Comparison of ENCODE assay signal across 13 cellular contexts in the genomic region with DNA sequence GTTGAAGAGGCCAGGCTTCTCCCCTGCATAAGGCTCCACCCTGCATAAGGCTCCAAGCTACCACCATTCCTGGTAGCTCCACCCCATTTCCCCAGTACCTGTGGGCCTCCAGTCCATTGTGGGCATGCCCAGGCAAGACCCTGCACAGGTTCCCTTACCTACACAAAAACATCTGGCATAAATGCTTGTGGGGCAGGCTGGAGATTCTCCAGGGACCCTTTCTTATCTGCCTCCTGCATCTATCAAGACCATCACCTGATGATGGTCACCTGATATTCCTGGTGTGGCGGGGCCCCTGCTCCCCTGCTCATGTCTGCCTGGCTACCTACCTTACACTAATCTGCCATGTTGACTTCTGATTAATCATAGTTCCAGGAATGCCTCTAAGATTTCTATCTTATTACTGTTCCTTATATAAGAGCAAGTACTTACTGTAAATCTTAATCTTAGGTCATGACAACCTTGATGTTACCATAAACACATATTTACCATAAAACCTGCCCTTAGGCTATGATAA. TPM values are rescaled to one million over a fixed set of nuclear protein-coding genes. Genes with fewer than 3 reads are reported as not detected.
DNase-seq lines count a peak whose midpoint lies in the region; ATAC-seq and TF ChIP-seq lines count a peak whose summit lies in the region.
"Had no signal": no experiment of that assay in that cellular context is flagged by ENCODE, and none has a peak within 500 bp of the region (broad histone marks: within the 10 kb centered on the region; RNA-seq: fewer than 3 reads in every experiment).

No MANE protein-coding gene starts in this region.

- H3K27ac ChIP-seq in GM23338 (ENCODE audit: low read depth) (peak overlapping the region; percentile 86), testis (no peak overlapping the region)
- H3K27ac ChIP-seq in naive thymus-derived CD4-positive, alpha-beta T cell (ENCODE audit: low read depth, low read length), result peak overlapping the region; percentile 47

- CTCF ChIA-PET in naive thymus-derived CD4-positive, alpha-beta T cell (lab: Charles Lee), result interaction anchor here (0.6 to 0.8 kb wide), 2 partner anchors 15 to 31 kb away, joined by 3 to 4 read pairs; no protein-coding TSS in a partner anchor

- H3K9me3 Mint-ChIP-seq in GM23338, result peaks cover 81% of the 10 kb centered on the region
- H3K9me3 Mint-ChIP-seq in activated T-helper 17 cell treated with anti-CD3 and anti-CD28 coated beads, Interleukin-2, amount 50 U/mL, for 72 hours, result no peaks in the 10 kb centered on the region
- peaks cover 0 to 17% (median 0%) of the 10 kb centered on the region in 11 donors for H3K9me3 Mint-ChIP-seq in naive thymus-derived CD4-positive, alpha-beta T cell

- no peak overlapping the region for H2AFZ ChIP-seq in GM23338

- peak overlapping the region; percentile 95; the same call in 1 of the 2 replicates for H3K27ac Mint-ChIP-seq in GM23338
- peak overlapping the region; percentile 56 for H3K27ac Mint-ChIP-seq in activated T-helper 17 cell treated with anti-CD3 and anti-CD28 coated beads, Interleukin-2, amount 50 U/mL, for 72 hours
- peak overlapping the region; percentile 60 to 96 (median 86) for H3K27ac Mint-ChIP-seq in naive thymus-derived CD4-positive, alpha-beta T cell

- H3K36me3 Mint-ChIP-seq in GM23338 (ENCODE audit: low read depth), result peaks cover 67% of the 10 kb centered on the region
- peaks cover 96% of the 10 kb centered on the region for H3K36me3 Mint-ChIP-seq in activated T-helper 17 cell treated with anti-CD3 and anti-CD28 coated beads, Interleukin-2, amount 50 U/mL, for 72 hours (ENCODE audit: low read depth)
- H3K36me3 Mint-ChIP-seq in naive thymus-derived CD4-positive, alpha-beta T cell, result peaks cover 18 to 85% (median 59%) of the 10 kb centered on the region in 5 donors

- H3K79me2 ChIP-seq in GM23338 (replicated peaks; ENCODE audit: insufficient read depth), result no peaks in the 10 kb centered on the region

- TF ChIP-seq CTCF in GM23338 (conservative IDR thresholded peaks at IDR 0.05; ENCODE audit: low read depth in 2 of 2) (no peak), omental fat pad (IDR thresholded peaks at IDR 0.05) (no peak), testis (IDR thresholded peaks at IDR 0.05) (no peak)

- intact Hi-C loops in naive thymus-derived CD4-positive, alpha-beta T cell (cut with micrococcal nuclease), result no loop called here
- intact Hi-C loops in testis (cut with DNase I; ENCODE audit: low total_unique reads), result no loop called here

- no peak overlapping the region; the same call in 1 of the 2 replicates for H3K4me2 ChIP-seq in GM23338

- H3K4me1 ChIP-seq in GM23338 (ENCODE audit: insufficient read depth) (peaks cover 31% of the 10 kb centered on the region), testis (peaks cover 4% of the 10 kb centered on the region)
- peaks cover 59 to 76% of the 10 kb centered on the region in 2 donors for H3K4me1 ChIP-seq in naive thymus-derived CD4-positive, alpha-beta T cell (ENCODE audit: control insufficient read depth in 2 of 2, insufficient read depth in 2 of 2, low read length in 2 of 2)

- peaks cover 45% of the 10 kb centered on the region; the same call in 2 of the 3 replicates for H3K4me1 Mint-ChIP-seq in GM23338
- peaks cover 60% of the 10 kb centered on the region for H3K4me1 Mint-ChIP-seq in activated T-helper 17 cell treated with anti-CD3 and anti-CD28 coated beads, Interleukin-2, amount 50 U/mL, for 72 hours
- peaks cover 71 to 98% (median 95%) of the 10 kb centered on the region in 7 donors for H3K4me1 Mint-ChIP-seq in naive thymus-derived CD4-positive, alpha-beta T cell

- H3K4me3 ChIP-seq in GM23338 (no peak overlapping the region), testis (no peak overlapping the region)
- H3K4me3 ChIP-seq in naive thymus-derived CD4-positive, alpha-beta T cell (ENCODE audit: low read length), result no peak overlapping the region

- peaks cover 6% of the 10 kb centered on the region; the same call in 1 of the 2 replicates for H3F3A ChIP-seq in GM23338 (replicated peaks; ENCODE audit: low read depth)

- no peak for DNase-seq in GM23338 (ENCODE audit: low spot score)
- peak; percentile 51 for DNase-seq in NCI-H1105 treated with DMSO at 0.1 percent for 48 hours (lab: John Stamatoyannopoulos, UW)
- DNase-seq in naive thymus-derived CD4-positive, alpha-beta T cell, result no peak
- DNase-seq in omental fat pad (ENCODE audit: low spot score), result no peak
- no peak for DNase-seq in testis
- no peak for DNase-seq in NAMALWA (ENCODE audit: low spot score)
- DNase-seq: amygdala; effector CD4-positive, alpha-beta T cell; hypothalamus; NCI-H2107; right cardiac atrium had no signal

- H3K9me2 ChIP-seq in GM23338 (ENCODE audit: insufficient read depth), result peaks cover 8% of the 10 kb centered on the region; the same call in 1 of the 2 replicates

- no peak overlapping the region for H3K4me3 Mint-ChIP-seq in GM23338
- H3K4me3 Mint-ChIP-seq in activated T-helper 17 cell treated with anti-CD3 and anti-CD28 coated beads, Interleukin-2, amount 50 U/mL, for 72 hours, result peak overlapping the region; percentile 52
- H3K4me3 Mint-ChIP-seq in naive thymus-derived CD4-positive, alpha-beta T cell, result peak overlapping the region; percentile 3 to 72 (median 59)

- peaks cover 12% of the 10 kb centered on the region for H3K27me3 Mint-ChIP-seq in GM23338 (ENCODE audit: insufficient read depth, low read depth, poor library complexity)
- no peaks in the 10 kb centered on the region for H3K27me3 Mint-ChIP-seq in activated T-helper 17 cell treated with anti-CD3 and anti-CD28 coated beads, Interleukin-2, amount 50 U/mL, for 72 hours
- H3K27me3 Mint-ChIP-seq in naive thymus-derived CD4-positive, alpha-beta T cell, result no peaks in the 10 kb centered on the region

- POLR2A ChIA-PET in naive thymus-derived CD4-positive, alpha-beta T cell (lab: Charles Lee), result interaction anchor here (0.8 to 2.7 kb wide), 5 partner anchors 13 to 34 kb away, joined by 3 to 21 read pairs (median 3); no protein-coding TSS in a partner anchor

- no peaks in the 10 kb centered on the region for H3K27me3 ChIP-seq in GM23338 (ENCODE audit: insufficient read depth)
- no peaks in the 10 kb centered on the region for H3K27me3 ChIP-seq in naive thymus-derived CD4-positive, alpha-beta T cell (ENCODE audit: control insufficient read depth in 2 of 2, insufficient read depth in 2 of 2, low read length in 2 of 2)
- no peaks in the 10 kb centered on the region for H3K27me3 ChIP-seq in testis

- peaks cover 12% of the 10 kb centered on the region; the same call in 1 of the 2 replicates for H3K36me3 ChIP-seq in GM23338 (ENCODE audit: insufficient read depth)
- peaks cover 4 to 50% (median 4%) of the 10 kb centered on the region in 3 experiments for H3K36me3 ChIP-seq in naive thymus-derived CD4-positive, alpha-beta T cell (ENCODE audit: control insufficient read depth in 2 of 3, insufficient read depth in 3 of 3, low read length in 3 of 3)
- H3K36me3 ChIP-seq in testis (ENCODE audit: low read depth, missing control alignments), result no peaks in the 10 kb centered on the region

- WGBS in testis, 2 donors, result 90 to 100% methylated on average over 1 of the region's 1 CpG

- H3K9me3 ChIP-seq in naive thymus-derived CD4-positive, alpha-beta T cell (ENCODE audit: control insufficient read depth in 2 of 3, low read length in 3 of 3), result no peaks in the 10 kb centered on the region
- H3K9me3 ChIP-seq in testis, result no peaks in the 10 kb centered on the region

- ATAC-seq in GM23338, result no peak
- ATAC-seq in activated T-helper 17 cell treated with anti-CD3 and anti-CD28 coated beads, Interleukin-2, amount 50 U/mL, for 72 hours (replicated peaks), result peak; percentile 82
- peak; percentile 19 for ATAC-seq in naive thymus-derived CD4-positive, alpha-beta T cell
- ATAC-seq in omental fat pad (ENCODE audit: low FRiP score), result no peak
- ATAC-seq: right cardiac atrium had no signal

- TF ChIP-seq POLR2A in testis (IDR thresholded peaks at IDR 0.05), result no peak

- no peaks in the 10 kb centered on the region for H4K20me1 ChIP-seq in GM23338 (replicated peaks; ENCODE audit: insufficient read depth)

RNA-seq across cellular contexts. Expression of gene FGD3, which starts 41.0 kb away (rescaled TPM):
- 1.7 and 2.0 TPM in 2 replicates for total RNA-seq in GM23338 (2014; rRNA removed; shearing (Covaris generic))
- polyA plus RNA-seq in GM23338 (2016; fragmentation: Nextera tagmentation; extraction: Ambion mirVana) (0.57 and 0.95 TPM in 2 replicates), testis (ENCODE audit: insufficient read depth, low read depth, low replicate concordance) (14.0 TPM)
- total RNA-seq in activated T-helper 17 cell treated with anti-CD3 and anti-CD28 coated beads, Interleukin-2, amount 50 U/mL, for 72 hours, result 10 to 100 TPM; 70.6 to 80.2 TPM
- total RNA-seq in naive thymus-derived CD4-positive, alpha-beta T cell, result 100 to 1,000 TPM; 141 to 341 (median 193) TPM
- polyA plus RNA-seq in naive thymus-derived CD4-positive, alpha-beta T cell, result 100 to 1,000 TPM; 114 to 216 TPM
- total RNA-seq in omental fat pad (10 to 100 TPM in 2 of 4 donors, 1 to 10 TPM in 2; 5.4 to 26.5 (median 8.9) TPM), testis (10 to 100 TPM; 12.8 to 14.3 TPM)
- total RNA-seq: RPMI7951 had no signal

Comparison
In these comparisons a context has a peak if more than half of its experiments do, and no peak if none do; other contexts are left out.
1. ATAC-seq: peak in activated T-helper 17 cell treated with anti-CD3 and anti-CD28 coated beads, Interleukin-2, amount 50 U/mL, for 72 hours (single experiment) and naive thymus-derived CD4-positive, alpha-beta T cell (single experiment); none in GM23338 (single experiment) and omental fat pad (single experiment).
2. H3K27ac ChIP-seq: peak in GM23338 (single experiment) and naive thymus-derived CD4-positive, alpha-beta T cell (single experiment); none in testis (0 of 2).
3. Peak in every context shown above with its lines, with median percentiles within 50 percentile points of each other: H3K27ac Mint-ChIP-seq.